2 cellular contexts compared by ENCODE assay signal in genomic region chr20:49938173-49939163, GRCh38.
TF ChIP-seq lines count a peak whose summit lies in the region.

No MANE protein-coding gene starts in this region.

TF ChIP-seq in H1, 55 proteins besides CTCF, POLR2A, EP300 and RAD21:
- TF ChIP-seq RXRA (IDR thresholded peaks at IDR 0.05; ENCODE audit: insufficient read depth, low read depth, low read length) (no peak), TEAD4 (IDR thresholded peaks at IDR 0.05; ENCODE audit: low read depth, low read length) (no peak), SP1 (IDR thresholded peaks at IDR 0.05; ENCODE audit: low read depth, low read length) (no peak), JUN (IDR thresholded peaks at IDR 0.05; ENCODE audit: low read depth, low read length) (no peak), BACH1 (IDR thresholded peaks at IDR 0.05; ENCODE audit: low read length) (no peak), ASH2L (IDR thresholded peaks at IDR 0.05; ENCODE audit: low read length) (no peak), YY1 (IDR thresholded peaks at IDR 0.05; ENCODE audit: low read depth, low read length) (no peak), HDAC6 (IDR thresholded peaks at IDR 0.05; ENCODE audit: low read depth, low read length) (no peak), USF2 (IDR thresholded peaks at IDR 0.05; ENCODE audit: low read length) (no peak), CTBP2 (IDR thresholded peaks at IDR 0.05; ENCODE audit: borderline replicate concordance, insufficient read depth, insufficient read length, low read length) (no peak), POU5F1 (IDR thresholded peaks at IDR 0.05; ENCODE audit: low read depth, low read length) (no peak), POLR2AphosphoS5 (IDR thresholded peaks at IDR 0.05; ENCODE audit: low read depth, low read length) (no peak)
TF ChIP-seq in H1: peak in this region for 0.

TF ChIP-seq in neural cell, 6 proteins besides CTCF, POLR2A, EP300 and RAD21:
- TF ChIP-seq MXI1 (conservative IDR thresholded peaks at IDR 0.05; ENCODE audit: poor library complexity, severe bottlenecking) (no peak), REST (IDR thresholded peaks at IDR 0.05; ENCODE audit: borderline replicate concordance) (no peak), SMC3 (conservative IDR thresholded peaks at IDR 0.05; ENCODE audit: poor library complexity) (no peak), POLR2AphosphoS5 (IDR thresholded peaks at IDR 0.05) (no peak)
